ENCODE assay signal across 22 cellular contexts in the genomic region with DNA sequence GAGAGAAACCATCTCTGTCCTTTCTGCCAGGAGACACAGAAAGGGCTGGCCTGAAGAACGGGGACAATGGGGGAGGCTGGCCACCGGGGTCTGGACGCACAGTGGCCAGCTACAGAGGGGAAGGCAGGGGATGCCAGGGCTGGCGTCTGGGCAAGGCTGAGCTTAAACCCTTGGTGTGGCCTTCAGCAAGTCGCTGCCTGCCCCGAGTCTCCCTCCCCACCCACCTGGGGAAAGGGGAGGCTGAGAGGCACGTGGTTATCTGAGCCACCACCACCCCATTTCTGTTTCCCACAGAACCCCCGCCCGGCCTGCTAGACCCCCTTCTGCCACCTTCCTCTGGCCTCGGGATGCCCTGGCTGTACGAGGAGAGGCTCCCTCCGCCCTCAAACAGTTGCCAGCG.
A peak's percentile ranks its signal among the peaks of the same experiment; 100 is the strongest.
DNase-seq lines count a peak whose midpoint lies in the region; ATAC-seq, FAIRE-seq and TF ChIP-seq lines count a peak whose summit lies in the region.
"Had no signal": no experiment of that assay in that cellular context is flagged by ENCODE, and none has a peak within 500 bp of the region (broad histone marks: within the 10 kb centered on the region; RNA-seq: fewer than 3 reads in every experiment).

No MANE protein-coding gene starts in this region.

- no peaks in the 10 kb centered on the region for H3K23me2 ChIP-seq in H1 (ENCODE audit: low read depth, low read length)

- no peak for TF ChIP-seq POLR2A in H1 (IDR thresholded peaks at IDR 0.05; ENCODE audit: control extremely low read depth in 1 of 2, low read depth in 2 of 2, low read length in 2 of 2)

- peaks cover 0 to 45% of the 10 kb centered on the region in 2 experiments; a peak in 2 of 4 replicates for H3K79me2 ChIP-seq in H1 (ENCODE audit: control insufficient read depth in 1 of 2, insufficient read depth in 2 of 2, low read length in 2 of 2)

- no peak overlapping the region for H2AFZ ChIP-seq in H1 (ENCODE audit: low read length)

- TF ChIP-seq RAD21 in H1 (IDR thresholded peaks at IDR 0.05 in 1 of 2, conservative IDR thresholded peaks at IDR 0.05 in 1 of 2; ENCODE audit: low read depth in 2 of 2, low read length in 2 of 2): no peak

- no peak overlapping the region for H4K5ac ChIP-seq in H1 (ENCODE audit: insufficient read length, low read depth, low read length)

- no peak overlapping the region for H3K14ac ChIP-seq in H1 (ENCODE audit: insufficient read length)

- H3K79me1 ChIP-seq in H1 (ENCODE audit: low read depth, low read length): peaks cover 13% of the 10 kb centered on the region

- no peaks in the 10 kb centered on the region for H3K9me3 Mint-ChIP-seq in stimulated activated naive B cell treated with anti-CD40 and anti-IgM and Interleukin-4, amounts not matched to agents 10 μg/mL and 1 μg/mL and 100 μg/mL, for 72 hours
- H3K9me3 Mint-ChIP-seq: activated CD4-positive, alpha-beta memory T cell treated with anti-CD3 and anti-CD28 coated beads, Interleukin-2, amount 10 ng/mL, durations not matched to agents 7 days and 5 days; activated naive CD8-positive, alpha-beta T cell treated with anti-CD3 and anti-CD28 coated beads, Interleukin-2, amount 50 U/mL, for 24 hours; effector memory CD8-positive, alpha-beta T cell had no signal

- CTCF ChIA-PET in H1 (lab: Charles Lee; ENCODE audit: partially characterized antibody): interaction anchor here (0.6 to 5.8 kb wide), 28 partner anchors 9 to 252 kb away, joined by 3 to 41 read pairs (median 5); no protein-coding TSS in a partner anchor

- no peak overlapping the region; the same call in 1 of the 2 replicates for H3K18ac ChIP-seq in H1 (ENCODE audit: extremely low read depth, low read length)

- H3K9ac ChIP-seq in H1 (replicated peaks in 1 of 4; ENCODE audit: extremely low read depth in 1 of 4, low read depth in 3 of 4, low read length in 3 of 4): no peak overlapping the region

- peak overlapping the region; percentile 52; the same call in 1 of the 2 replicates for H2BK5ac ChIP-seq in H1 (ENCODE audit: low read depth, low read length)

- no peak overlapping the region for H3K4me3 ChIP-seq in H1 (ENCODE audit: extremely low read depth in 1 of 4, insufficient read depth in 2 of 4, low read depth in 3 of 4, low read length in 4 of 4)
- H3K4me3 ChIP-seq: body of pancreas had no signal

- H4K91ac ChIP-seq in H1 (replicated peaks; ENCODE audit: insufficient read length, low read length): no peak overlapping the region

- no peak for ATAC-seq in stimulated activated naive B cell treated with anti-CD40 and anti-IgM and Interleukin-4, amounts not matched to agents 10 μg/mL and 1 μg/mL and 100 μg/mL, for 72 hours (replicated peaks)
- ATAC-seq: activated naive CD8-positive, alpha-beta T cell treated with anti-CD3 and anti-CD28 coated beads, Interleukin-2, amount 50 U/mL, for 24 hours; body of pancreas; effector memory CD8-positive, alpha-beta T cell had no signal

- no peak overlapping the region for H2BK120ac ChIP-seq in H1 (replicated peaks; ENCODE audit: low read depth, low read length)

- 0 out of 2 replicates have a peak overlapping the region, but pooled peaks have one; percentile 72 for H2AK5ac ChIP-seq in H1 (ENCODE audit: low read depth, low read length)

- H3K36me3 Mint-ChIP-seq in stimulated activated naive B cell treated with anti-CD40 and anti-IgM and Interleukin-4, amounts not matched to agents 10 μg/mL and 1 μg/mL and 100 μg/mL, for 72 hours: peaks cover 11 to 29% of the 10 kb centered on the region in 2 donors

- peaks cover 34 to 76% of the 10 kb centered on the region in 2 donors for H3K4me1 Mint-ChIP-seq in stimulated activated naive B cell treated with anti-CD40 and anti-IgM and Interleukin-4, amounts not matched to agents 10 μg/mL and 1 μg/mL and 100 μg/mL, for 72 hours
- H3K4me1 Mint-ChIP-seq: activated CD4-positive, alpha-beta memory T cell treated with anti-CD3 and anti-CD28 coated beads, Interleukin-2, amount 10 ng/mL, durations not matched to agents 7 days and 5 days; activated naive CD8-positive, alpha-beta T cell treated with anti-CD3 and anti-CD28 coated beads, Interleukin-2, amount 50 U/mL, for 24 hours had no signal

- WGBS in H1 (ENCODE audit: extremely low coverage in 1 of 2, insufficient coverage in 1 of 2, insufficient read length in 1 of 2, insufficient replicate concordance in 2 of 2, low coverage in 1 of 2, low lambda C conversion rate in 2 of 2, missing lambda C conversion rate in 1 of 2), 2 experiments: 94% methylated on average over 12 of the region's 13 CpGs; no CpG with 5 or more reads in 1 of the 2 experiments

- H3K4me2 ChIP-seq in H1 (ENCODE audit: insufficient read depth in 1 of 2, low read depth in 2 of 2, low read length in 2 of 2): no peak overlapping the region

- no peak overlapping the region for H2BK15ac ChIP-seq in H1 (ENCODE audit: low read length)

- POLR2A ChIA-PET in H1 (lab: Charles Lee; ENCODE audit: partially characterized antibody): interaction anchor here (1.1 kb wide), 1 partner anchor 288 kb away, joined by 5 read pairs; the partner anchor contains the start of gene RNU6ATAC

- H3K56ac ChIP-seq in H1 (replicated peaks; ENCODE audit: insufficient read length, low read depth, low read length): no peak overlapping the region

- peaks cover 0 to 13% (median 3%) of the 10 kb centered on the region in 4 experiments; a peak in 5 of 7 replicates for H3K4me1 ChIP-seq in H1 (replicated peaks in 1 of 4; ENCODE audit: control insufficient read depth in 3 of 4, insufficient read depth in 4 of 4, low read length in 3 of 4)

- H2BK12ac ChIP-seq in H1 (ENCODE audit: low read depth, low read length): no peak overlapping the region

- no peaks in the 10 kb centered on the region for H3K27me3 ChIP-seq in H1 (replicated peaks in 1 of 4; ENCODE audit: control insufficient read depth in 3 of 4, extremely low read depth in 1 of 4, insufficient read depth in 3 of 4, low read length in 3 of 4)
- H3K27me3 ChIP-seq: body of pancreas had no signal

- peaks cover 1 to 17% of the 10 kb centered on the region in 2 experiments for H4K20me1 ChIP-seq in H1 (replicated peaks in 1 of 2; ENCODE audit: control insufficient read depth in 1 of 2, insufficient read depth in 2 of 2, low read length in 2 of 2)

- H3K4ac ChIP-seq in H1 (replicated peaks; ENCODE audit: insufficient read length, low read depth, low read length): no peak overlapping the region

- no peaks in the 10 kb centered on the region for H3K36me3 ChIP-seq in H1 (ENCODE audit: control insufficient read depth in 2 of 4, insufficient read depth in 4 of 4, low read length in 3 of 4)

- H3K23ac ChIP-seq in H1 (ENCODE audit: insufficient read length): no peak overlapping the region

- peak overlapping the region; percentile 37 for H3K27ac Mint-ChIP-seq in stimulated activated naive B cell treated with anti-CD40 and anti-IgM and Interleukin-4, amounts not matched to agents 10 μg/mL and 1 μg/mL and 100 μg/mL, for 72 hours
- H3K27ac Mint-ChIP-seq: activated CD4-positive, alpha-beta memory T cell treated with anti-CD3 and anti-CD28 coated beads, Interleukin-2, amount 10 ng/mL, durations not matched to agents 7 days and 5 days; activated naive CD8-positive, alpha-beta T cell treated with anti-CD3 and anti-CD28 coated beads, Interleukin-2, amount 50 U/mL, for 24 hours; effector memory CD8-positive, alpha-beta T cell had no signal

- no peak for FAIRE-seq in H1 (lab: Jason Lieb, UNC)
- FAIRE-seq: small intestine had no signal

- peak overlapping the region; percentile 68; the same call in 1 of the 2 replicates for H4K8ac ChIP-seq in H1 (ENCODE audit: extremely low read depth, insufficient read depth, low read length)

- H3K4me3 Mint-ChIP-seq in stimulated activated naive B cell treated with anti-CD40 and anti-IgM and Interleukin-4, amounts not matched to agents 10 μg/mL and 1 μg/mL and 100 μg/mL, for 72 hours: no peak overlapping the region
- H3K4me3 Mint-ChIP-seq: activated CD4-positive, alpha-beta memory T cell treated with anti-CD3 and anti-CD28 coated beads, Interleukin-2, amount 10 ng/mL, durations not matched to agents 7 days and 5 days; activated naive CD8-positive, alpha-beta T cell treated with anti-CD3 and anti-CD28 coated beads, Interleukin-2, amount 50 U/mL, for 24 hours; effector memory CD8-positive, alpha-beta T cell had no signal

- no peak for TF ChIP-seq CTCF in H1 (IDR thresholded peaks at IDR 0.05; ENCODE audit: control extremely low read depth in 1 of 3, insufficient read depth in 1 of 3, low read depth in 1 of 3, low read length in 3 of 3)

- no peak for TF ChIP-seq EP300 in H1 (IDR thresholded peaks at IDR 0.05; ENCODE audit: borderline replicate concordance in 1 of 2, low read depth in 2 of 2, low read length in 2 of 2)

- no peak overlapping the region for H2BK20ac ChIP-seq in H1 (ENCODE audit: low read length)

- H3K27ac ChIP-seq in H1 (ENCODE audit: low read depth, low read length): no peak overlapping the region; the same call in 1 of the 2 replicates
- H3K27ac ChIP-seq: 22Rv1, body of pancreas had no signal

- H3K9me3 ChIP-seq in H1 (ENCODE audit: insufficient read depth in 2 of 2, low read depth in 1 of 2, low read length in 1 of 2): no peaks in the 10 kb centered on the region
- H3K9me3 ChIP-seq: body of pancreas had no signal

- peak; percentile 70 for DNase-seq in DMS 273 treated with DMSO at 0.1 percent for 48 hours (lab: John Stamatoyannopoulos, UW)
- no peak for DNase-seq in DMS 273 (lab: John Stamatoyannopoulos, UW; ENCODE audit: unreplicated experiment)
- DNase-seq in NCI-H748 treated with DMSO at 0.1 percent for 48 hours (lab: John Stamatoyannopoulos, UW): peak; percentile 13
- no peak for DNase-seq in NCI-H748 (lab: John Stamatoyannopoulos, UW; ENCODE audit: unreplicated experiment)
- no peak for DNase-seq in H1 (ENCODE audit: low read depth in 1 of 2, low spot score in 2 of 2)
- DNase-seq in stimulated activated naive B cell treated with anti-CD40 and anti-IgM and Interleukin-4, amounts not matched to agents 10 μg/mL and 1 μg/mL and 100 μg/mL, for 72 hours: no peak
- DNase-seq in middle frontal gyrus (ENCODE audit: extremely low spot score, low spot score): no peak
- no peak for DNase-seq in dermis blood vessel endothelial cell
- DNase-seq: activated CD4-positive, alpha-beta memory T cell treated with anti-CD3 and anti-CD28 coated beads, Interleukin-2, amount 10 ng/mL, durations not matched to agents 7 days and 5 days; activated gamma-delta T cell; activated naive CD8-positive, alpha-beta T cell treated with anti-CD3 and anti-CD28 coated beads, Interleukin-2, amount 50 U/mL, for 24 hours; body of pancreas; effector memory CD8-positive, alpha-beta T cell; EL; GOT3; kidney glomerular epithelial cell; NCI-H1417 treated with DMSO at 0.1 percent for 48 hours; nucleus accumbens; small intestine; stimulated activated CD4-positive, alpha-beta T cell treated with anti-CD3 and anti-CD28 coated beads, Interleukin-2, amount 100 ng/mL, for 48 hours; stimulated activated naive CD4-positive, alpha-beta T cell treated with Interleukin-2 at 50 U/mL for 16 hours had no signal

- H3K27me3 Mint-ChIP-seq in stimulated activated naive B cell treated with anti-CD40 and anti-IgM and Interleukin-4, amounts not matched to agents 10 μg/mL and 1 μg/mL and 100 μg/mL, for 72 hours: no peaks in the 10 kb centered on the region
- H3K27me3 Mint-ChIP-seq: activated CD4-positive, alpha-beta memory T cell treated with anti-CD3 and anti-CD28 coated beads, Interleukin-2, amount 10 ng/mL, durations not matched to agents 7 days and 5 days; activated naive CD8-positive, alpha-beta T cell treated with anti-CD3 and anti-CD28 coated beads, Interleukin-2, amount 50 U/mL, for 24 hours; effector memory CD8-positive, alpha-beta T cell had no signal

Comparison
In these comparisons a context has a peak if more than half of its experiments do, and no peak if none do; other contexts are left out.
1. DNase-seq: peak in DMS 273 treated with DMSO at 0.1 percent for 48 hours (single experiment) and NCI-H748 treated with DMSO at 0.1 percent for 48 hours (single experiment); none in DMS 273 (single experiment), NCI-H748 (single experiment), H1 (0 of 2), stimulated activated naive B cell treated with anti-CD40 and anti-IgM and Interleukin-4, amounts not matched to agents 10 μg/mL and 1 μg/mL and 100 μg/mL, for 72 hours (single experiment), middle frontal gyrus (single experiment) and dermis blood vessel endothelial cell (single experiment).